ENCODE assay signal across 20 cellular contexts in the genomic region with DNA sequence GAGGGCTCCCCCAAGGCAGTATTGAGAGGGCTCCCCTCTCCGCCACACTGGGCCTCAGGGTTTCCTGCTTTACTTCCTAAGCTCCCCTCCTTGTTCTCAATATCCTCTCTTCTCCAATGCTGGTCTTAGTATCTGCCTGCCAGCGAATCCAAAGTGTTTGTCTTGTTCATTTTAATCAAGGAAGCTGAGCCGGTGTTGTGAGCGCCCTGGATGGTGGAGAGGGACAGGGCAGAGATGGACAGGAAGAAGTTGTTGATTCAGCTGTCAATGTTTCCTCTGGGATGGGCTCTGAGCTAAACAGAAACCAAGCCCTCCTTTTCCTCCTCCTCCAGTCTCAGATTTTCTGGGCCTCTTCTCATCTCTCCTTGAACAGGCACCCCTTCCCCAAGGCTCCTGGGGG. TPM values are rescaled to one million over a fixed set of nuclear protein-coding genes. Genes with fewer than 3 reads are reported as not detected.
DNase-seq lines count a peak whose midpoint lies in the region; ATAC-seq and TF ChIP-seq lines count a peak whose summit lies in the region.
"Had no signal": no experiment of that assay in that cellular context is flagged by ENCODE, and none has a peak within 500 bp of the region (broad histone marks: within the 10 kb centered on the region; RNA-seq: fewer than 3 reads in every experiment).

No MANE protein-coding gene starts in this region.

- TF ChIP-seq CTCF in GM10266 (IDR thresholded peaks at IDR 0.05; ENCODE audit: control insufficient read depth, insufficient read depth, low read depth, missing control alignments) = no peak

- intact Hi-C loops in left colon (cut with DNase I, micrococcal nuclease) = no loop called here

- DNase-seq in NCI-H510A (lab: John Stamatoyannopoulos, UW) (peak; percentile 61), left colon (no peak), pulmonary artery endothelial cell (ENCODE audit: low read depth, low spot score) (peak; percentile 52), GM10266 (ENCODE audit: extremely low spot score) (no peak), HEK293T (ENCODE audit: extremely low spot score) (no peak), H7 (no peak)
- DNase-seq: activated CD8-positive, alpha-beta T cell treated with anti-CD3 and anti-CD28 coated beads for 36 hours; activated naive CD8-positive, alpha-beta T cell treated with anti-CD3 and anti-CD28 coated beads for 36 hours; activated T-cell treated with anti-CD3 and anti-CD28 coated beads, Interleukin-2, amount 50 U/mL, for 48 hours; brain microvascular endothelial cell; GM23248; islet precursor cell; MG63; midbrain; NCI-H82; stimulated activated naive CD8-positive, alpha-beta T cell treated with anti-CD3 and anti-CD28 coated beads, Interleukin-15, Interleukin-2, amounts not matched to agents 100 U/mL and 50 U/mL, for 24 hours had no signal

- peak overlapping the region; percentile 83 to 99 (median 97) for H3K4me2 ChIP-seq in BLaER1 treated with 17β-estradiol and CSF1 and Interleukin-3, amounts not matched to agents 10 nM and 100 nM

- H3K4me3 ChIP-seq in BLaER1 treated with 17β-estradiol and CSF1 and Interleukin-3, amounts not matched to agents 10 nM and 100 nM = peak overlapping the region in 1 of 10 experiments; percentile 22; a peak in 1 of 20 replicates
- no peak overlapping the region for H3K4me3 ChIP-seq in H7 (ENCODE audit: insufficient read depth, low read depth, low read length)
- H3K4me3 ChIP-seq: GM23248, MG63 had no signal

- H3K36me3 ChIP-seq in BLaER1 treated with 17β-estradiol and CSF1 and Interleukin-3, amounts not matched to agents 10 nM and 100 nM = peaks cover 0 to 18% (median 0%) of the 10 kb centered on the region in 11 experiments; a peak in 3 of 22 replicates
- peaks cover 9% of the 10 kb centered on the region for H3K36me3 ChIP-seq in H7 (replicated peaks; ENCODE audit: control insufficient read depth, insufficient read depth, low read length)
- H3K36me3 ChIP-seq: brain microvascular endothelial cell, MG63 had no signal

- peaks cover 43 to 50% (median 48%) of the 10 kb centered on the region in 11 experiments for H3K9me3 ChIP-seq in BLaER1 treated with 17β-estradiol and CSF1 and Interleukin-3, amounts not matched to agents 10 nM and 100 nM (replicated peaks in 1 of 11)
- H3K9me3 ChIP-seq: MG63 had no signal

- ATAC-seq in left colon (peak; percentile 34), HG03571 (IDR thresholded peaks at IDR 0.05; ENCODE audit: unreplicated experiment) (no peak)
- ATAC-seq: activated CD8-positive, alpha-beta T cell treated with anti-CD3 and anti-CD28 coated beads for 36 hours; Panc1; stimulated activated naive CD8-positive, alpha-beta T cell treated with anti-CD3 and anti-CD28 coated beads, Interleukin-15, Interleukin-2, amounts not matched to agents 100 U/mL and 50 U/mL, for 24 hours had no signal

- H3K27me3 ChIP-seq in BLaER1 treated with 17β-estradiol and CSF1 and Interleukin-3, amounts not matched to agents 10 nM and 100 nM = no peaks in the 10 kb centered on the region
- H3K27me3 ChIP-seq in H7 (ENCODE audit: control insufficient read depth, insufficient read depth, low read length) = no peaks in the 10 kb centered on the region
- H3K27me3 ChIP-seq: brain microvascular endothelial cell, MG63 had no signal

- H4K20me1 ChIP-seq in BLaER1 treated with 17β-estradiol and CSF1 and Interleukin-3, amounts not matched to agents 10 nM and 100 nM = no peaks in the 10 kb centered on the region

- H3K27ac ChIP-seq in BLaER1 treated with 17β-estradiol and CSF1 and Interleukin-3, amounts not matched to agents 10 nM and 100 nM = peak overlapping the region in 9 of 11 experiments; percentile 7 to 83 (median 66); a peak in 15 of 22 replicates
- H3K27ac ChIP-seq: brain microvascular endothelial cell, GM23248, parathyroid adenoma had no signal

- CTCF ChIA-PET in HEK293T (lab: Yijun Ruan, JAX) = no interaction called here

- H3K4me1 ChIP-seq in BLaER1 treated with 17β-estradiol and CSF1 and Interleukin-3, amounts not matched to agents 10 nM and 100 nM = peaks cover 49 to 64% (median 57%) of the 10 kb centered on the region in 10 experiments
- H3K4me1 ChIP-seq: parathyroid adenoma had no signal

- peak overlapping the region in 1 of 11 experiments; percentile 64; a peak in 1 of 22 replicates for H3K9ac ChIP-seq in BLaER1 treated with 17β-estradiol and CSF1 and Interleukin-3, amounts not matched to agents 10 nM and 100 nM
- H3K9ac ChIP-seq: GM23248, parathyroid adenoma had no signal

- POLR2A ChIA-PET in HEK293T (lab: Yijun Ruan, JAX) = no interaction called here

TF ChIP-seq in HEK293T, 16 proteins besides CTCF, POLR2A, EP300 and RAD21:
- no peak for TF ChIP-seq ARNT (IDR thresholded peaks at IDR 0.05)
- TF ChIP-seq LEF1 (IDR thresholded peaks at IDR 0.05; ENCODE audit: borderline replicate concordance) = no peak
- TF ChIP-seq CTBP1 (IDR thresholded peaks at IDR 0.05; ENCODE audit: borderline replicate concordance) = no peak
- no peak for TF ChIP-seq TARDBP (IDR thresholded peaks at IDR 0.05)
TF ChIP-seq in HEK293T: peak in this region for 0.

RNA-seq across cellular contexts. Expression of a gene that starts 5.4 kb away (rescaled TPM):
- total RNA-seq in left colon = 10 to 100 TPM in 1 of 2 donors, 1 to 10 TPM in 1; 4.1 to 23.5 TPM
- total RNA-seq in pulmonary artery endothelial cell = 0.78 and 0.86 TPM in 2 replicates
- 226 and 276 TPM in 2 replicates for total RNA-seq in H7 (2014; rRNA removed; shearing (Covaris generic))

RNA-seq across cellular contexts. Expression of a gene that starts 55.6 kb away (rescaled TPM):
- total RNA-seq in left colon = 10 to 100 TPM; 67.4 to 68.2 TPM
- total RNA-seq in pulmonary artery endothelial cell = 34.8 and 42.7 TPM in 2 replicates
- total RNA-seq in H7 (2014; rRNA removed; shearing (Covaris generic)) = 33.4 and 39.1 TPM in 2 replicates

Comparison
In these comparisons a context has a peak if more than half of its experiments do, and no peak if none do; other contexts are left out.
1. DNase-seq: peak in NCI-H510A (single experiment) and pulmonary artery endothelial cell (single experiment); none in left colon (0 of 2), GM10266 (single experiment), HEK293T (single experiment) and H7 (single experiment).